In the genomic region with DNA sequence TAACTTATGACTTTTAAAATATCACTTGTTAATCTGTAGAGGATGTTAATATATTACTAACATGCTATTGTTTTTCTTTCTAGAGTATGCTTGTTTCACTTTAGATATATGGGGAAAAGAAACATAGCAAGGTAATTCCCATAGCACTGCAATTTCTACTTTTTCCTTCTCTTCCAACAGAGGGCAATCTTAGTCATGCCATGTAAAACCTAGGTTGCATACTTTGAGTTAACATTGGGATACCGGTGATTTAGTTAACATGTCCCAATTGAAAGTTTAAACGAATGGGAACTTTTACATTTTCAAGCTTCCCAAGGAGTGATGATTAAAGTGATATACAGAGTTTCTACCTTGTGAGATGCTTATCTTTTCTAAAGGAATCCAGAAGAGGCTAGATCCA, we compare ENCODE assay signal across 14 cellular contexts.
A peak's percentile ranks its signal among the peaks of the same experiment; 100 is the strongest.
DNase-seq lines count a peak whose midpoint lies in the region; TF ChIP-seq lines count a peak whose summit lies in the region.
"Had no signal": no experiment of that assay in that cellular context is flagged by ENCODE, and none has a peak within 500 bp of the region (broad histone marks: within the 10 kb centered on the region; RNA-seq: fewer than 3 reads in every experiment).

No MANE protein-coding gene starts in this region.

- H3K4me3 ChIP-seq in PC-9: no peak overlapping the region
- no peak overlapping the region for H3K4me3 ChIP-seq in fibroblast of pulmonary artery (replicated peaks; ENCODE audit: low read depth, low read length)
- no peak overlapping the region for H3K4me3 ChIP-seq in retinal pigment epithelial cell (ENCODE audit: low read length)
- no peak overlapping the region for H3K4me3 ChIP-seq in coronary artery
- H3K4me3 ChIP-seq: esophagus muscularis mucosa, lung, transverse colon had no signal

- no peaks in the 10 kb centered on the region for H3K4me1 ChIP-seq in PC-9 (replicated peaks; ENCODE audit: insufficient read depth)
- H3K4me1 ChIP-seq: esophagus muscularis mucosa, transverse colon had no signal

- no peaks in the 10 kb centered on the region for H3K9me3 ChIP-seq in PC-9 (ENCODE audit: insufficient read depth, low read depth)
- H3K9me3 ChIP-seq: esophagus muscularis mucosa, transverse colon had no signal

- no peaks in the 10 kb centered on the region; the same call in 1 of the 2 replicates for H3K9me2 ChIP-seq in PC-9 (ENCODE audit: insufficient read depth)

- no peaks in the 10 kb centered on the region for H3K36me3 ChIP-seq in PC-9 (ENCODE audit: low read depth)
- H3K36me3 ChIP-seq: transverse colon had no signal

- no peak overlapping the region for H3K4me2 ChIP-seq in PC-9

- H4K20me1 ChIP-seq in PC-9 (ENCODE audit: insufficient read depth): no peaks in the 10 kb centered on the region

- POLR2A ChIA-PET in PC-9 (lab: Charles Lee; ENCODE audit: unreplicated experiment): no interaction called here

- no peaks in the 10 kb centered on the region for H3K79me2 ChIP-seq in PC-9 (ENCODE audit: low read depth)

- H3K27me3 ChIP-seq in PC-9 (ENCODE audit: insufficient read depth, low read depth): no peaks in the 10 kb centered on the region
- H3K27me3 ChIP-seq: transverse colon had no signal

- CTCF ChIA-PET in PC-9 (lab: Charles Lee): no interaction called here

- BruUV-seq in PC-9 (replicated peaks; lab: Mats Ljungman, UMichigan): no TSS peak

- no peaks in the 10 kb centered on the region for H3F3A ChIP-seq in PC-9 (ENCODE audit: insufficient read depth, low read depth)

- H3K27ac ChIP-seq in PC-9 (no peak overlapping the region), coronary artery (no peak overlapping the region)
- H3K27ac ChIP-seq: esophagus muscularis mucosa, transverse colon had no signal

- TF ChIP-seq CTCF in PC-9 (conservative IDR thresholded peaks at IDR 0.05) (peak; percentile 48), fibroblast of pulmonary artery (IDR thresholded peaks at IDR 0.05; ENCODE audit: low read length, missing control alignments) (peak; percentile 36), retinal pigment epithelial cell (conservative IDR thresholded peaks at IDR 0.05; ENCODE audit: low read depth, low read length) (peak; percentile 34), coronary artery (IDR thresholded peaks at IDR 0.05) (no peak)

- H2AFZ ChIP-seq in PC-9: no peak overlapping the region

- intact Hi-C loops in PC-9 (cut with micrococcal nuclease; ENCODE audit: unreplicated experiment): no loop called here

- peak; percentile 23 for DNase-seq in DMS 273 (lab: John Stamatoyannopoulos, UW; ENCODE audit: unreplicated experiment)
- no peak for DNase-seq in DMS 273 treated with DMSO at 0.1 percent for 48 hours (lab: John Stamatoyannopoulos, UW)
- no peak for DNase-seq in PC-9
- peak; percentile 26 for DNase-seq in fibroblast of pulmonary artery (ENCODE audit: low read depth)
- DNase-seq in retinal pigment epithelial cell (ENCODE audit: low read depth): no peak
- DNase-seq in activated CD4-positive, alpha-beta T cell treated with anti-CD3 and anti-CD28 coated beads, Interleukin-2, amount 50 U/mL, for 4 hours: no peak
- DNase-seq in coronary artery (ENCODE audit: low spot score): no peak
- DNase-seq in activated T-cell treated with anti-CD3 and anti-CD28 coated beads, Interleukin-2, amount 50 U/mL, for 48 hours: no peak
- DNase-seq: 8988T, amygdala, T-cell, transverse colon had no signal

Comparison
In these comparisons a context has a peak if more than half of its experiments do, and no peak if none do; other contexts are left out.
1. DNase-seq: peak in DMS 273 (single experiment) and fibroblast of pulmonary artery (single experiment); none in DMS 273 treated with DMSO at 0.1 percent for 48 hours (single experiment), PC-9 (0 of 2), retinal pigment epithelial cell (single experiment), activated CD4-positive, alpha-beta T cell treated with anti-CD3 and anti-CD28 coated beads, Interleukin-2, amount 50 U/mL, for 4 hours (0 of 2), coronary artery (single experiment) and activated T-cell treated with anti-CD3 and anti-CD28 coated beads, Interleukin-2, amount 50 U/mL, for 48 hours (0 of 2).